Comparison of ENCODE assay signal across 1 cellular context in the genomic region with DNA sequence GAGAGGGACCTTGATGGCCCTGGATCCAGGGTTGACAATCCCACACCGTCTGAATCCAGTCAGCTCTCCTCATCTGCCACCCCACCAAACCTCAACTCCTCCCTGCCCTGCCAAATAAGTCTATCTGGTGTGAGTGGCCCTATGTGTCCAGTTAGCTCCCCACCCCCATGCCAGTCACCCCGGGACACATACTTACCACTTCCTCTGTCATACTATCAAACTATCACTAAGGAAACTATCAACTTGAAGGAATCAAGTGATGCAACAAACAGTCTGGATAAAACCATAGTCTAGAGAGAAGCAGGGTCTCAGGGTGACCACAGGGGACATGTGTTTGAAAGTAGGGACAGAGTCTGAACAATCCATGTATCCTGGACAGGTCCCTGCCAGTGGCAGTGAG.
TF ChIP-seq lines count a peak whose summit lies in the region.

No MANE protein-coding gene starts in this region.

TF ChIP-seq in H1, 55 proteins besides CTCF, POLR2A, EP300 and RAD21:
- TF ChIP-seq CHD1 (IDR thresholded peaks at IDR 0.05; ENCODE audit: low read depth, low read length), result no peak
- no peak for TF ChIP-seq EZH2 (IDR thresholded peaks at IDR 0.05; ENCODE audit: low read depth, low read length, severe bottlenecking)
- TF ChIP-seq HDAC6 (IDR thresholded peaks at IDR 0.05; ENCODE audit: low read depth, low read length), result no peak
- TF ChIP-seq YY1 (IDR thresholded peaks at IDR 0.05; ENCODE audit: low read depth, low read length), result no peak
- no peak for TF ChIP-seq CTBP2 (IDR thresholded peaks at IDR 0.05; ENCODE audit: borderline replicate concordance, insufficient read depth, insufficient read length, low read length)
- TF ChIP-seq MAFK (IDR thresholded peaks at IDR 0.05; ENCODE audit: low read depth, low read length), result no peak
- TF ChIP-seq BRCA1 (IDR thresholded peaks at IDR 0.05; ENCODE audit: low read depth, low read length), result no peak
- no peak for TF ChIP-seq KDM5A (IDR thresholded peaks at IDR 0.05; ENCODE audit: low read length)
- no peak for TF ChIP-seq CBX5 (IDR thresholded peaks at IDR 0.05; ENCODE audit: low read depth, low read length)
- TF ChIP-seq SIN3A (conservative IDR thresholded peaks at IDR 0.05 in 1 of 2, IDR thresholded peaks at IDR 0.05 in 1 of 2; ENCODE audit: low read depth in 1 of 2, low read length in 2 of 2), result no peak
- TF ChIP-seq BCL11A (IDR thresholded peaks at IDR 0.05; ENCODE audit: low read depth in 2 of 2, low read length in 2 of 2), result no peak
- no peak for TF ChIP-seq RFX5 (IDR thresholded peaks at IDR 0.05; ENCODE audit: borderline replicate concordance, low read depth, low read length)
